ENCODE assay signal across 1 cellular context in the genomic region with DNA sequence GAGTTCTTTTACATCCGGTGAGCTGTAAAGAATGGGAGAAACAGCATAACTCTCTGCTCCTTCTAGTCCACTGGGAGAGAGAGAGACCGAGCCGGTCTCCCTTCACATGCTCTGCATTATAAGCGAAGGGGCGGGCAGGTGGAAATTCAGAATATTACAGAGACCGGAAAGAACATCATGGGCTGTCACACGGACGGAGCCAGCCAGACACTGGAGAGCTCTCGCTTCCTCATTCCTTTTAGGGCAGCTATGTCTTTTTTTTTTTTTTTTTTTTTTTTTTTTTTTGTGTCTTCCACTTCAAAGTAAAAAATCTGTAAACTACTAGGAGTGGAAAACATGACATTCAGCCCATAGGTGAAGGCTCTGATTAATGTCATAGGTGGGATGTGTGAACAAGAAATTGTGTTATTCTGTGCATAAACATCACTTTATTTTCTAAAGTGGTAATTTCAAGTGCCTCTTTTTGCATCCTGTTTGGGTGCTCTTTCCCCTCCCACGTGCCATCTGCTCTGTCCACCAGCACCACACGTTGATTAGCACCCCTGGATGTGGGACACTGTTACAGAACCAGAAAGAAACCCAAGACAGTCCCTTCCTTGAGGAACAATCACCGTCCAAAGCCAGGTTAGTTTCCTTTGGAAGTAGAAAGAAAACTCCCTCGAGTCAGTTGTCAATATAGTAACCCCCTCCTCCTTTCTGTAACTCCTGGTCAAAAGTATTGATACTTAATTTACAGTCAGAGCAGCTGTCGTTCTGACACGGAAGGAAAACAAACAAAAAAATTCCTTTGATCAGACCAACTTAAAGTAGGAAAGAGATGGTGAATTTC.
TF ChIP-seq lines count a peak whose summit lies in the region.

A gene with protein sequence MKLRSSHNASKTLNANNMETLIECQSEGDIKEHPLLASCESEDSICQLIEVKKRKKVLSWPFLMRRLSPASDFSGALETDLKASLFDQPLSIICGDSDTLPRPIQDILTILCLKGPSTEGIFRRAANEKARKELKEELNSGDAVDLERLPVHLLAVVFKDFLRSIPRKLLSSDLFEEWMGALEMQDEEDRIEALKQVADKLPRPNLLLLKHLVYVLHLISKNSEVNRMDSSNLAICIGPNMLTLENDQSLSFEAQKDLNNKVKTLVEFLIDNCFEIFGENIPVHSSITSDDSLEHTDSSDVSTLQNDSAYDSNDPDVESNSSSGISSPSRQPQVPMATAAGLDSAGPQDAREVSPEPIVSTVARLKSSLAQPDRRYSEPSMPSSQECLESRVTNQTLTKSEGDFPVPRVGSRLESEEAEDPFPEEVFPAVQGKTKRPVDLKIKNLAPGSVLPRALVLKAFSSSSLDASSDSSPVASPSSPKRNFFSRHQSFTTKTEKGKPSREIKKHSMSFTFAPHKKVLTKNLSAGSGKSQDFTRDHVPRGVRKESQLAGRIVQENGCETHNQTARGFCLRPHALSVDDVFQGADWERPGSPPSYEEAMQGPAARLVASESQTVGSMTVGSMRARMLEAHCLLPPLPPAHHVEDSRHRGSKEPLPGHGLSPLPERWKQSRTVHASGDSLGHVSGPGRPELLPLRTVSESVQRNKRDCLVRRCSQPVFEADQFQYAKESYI (minus strand): TSS at position 93 of the 829 bp plus-strand sequence. CDS start 845 bp downstream, outside the sequence.

TF ChIP-seq in IMR-90, 13 proteins besides CTCF, POLR2A, EP300 and RAD21:
- TF ChIP-seq FOS (IDR thresholded peaks at IDR 0.05; ENCODE audit: low read depth, low read length) (no peak), MXI1 (IDR thresholded peaks at IDR 0.05; ENCODE audit: borderline replicate concordance, low read depth, low read length) (no peak)
- TF ChIP-seq, protein P1, sequence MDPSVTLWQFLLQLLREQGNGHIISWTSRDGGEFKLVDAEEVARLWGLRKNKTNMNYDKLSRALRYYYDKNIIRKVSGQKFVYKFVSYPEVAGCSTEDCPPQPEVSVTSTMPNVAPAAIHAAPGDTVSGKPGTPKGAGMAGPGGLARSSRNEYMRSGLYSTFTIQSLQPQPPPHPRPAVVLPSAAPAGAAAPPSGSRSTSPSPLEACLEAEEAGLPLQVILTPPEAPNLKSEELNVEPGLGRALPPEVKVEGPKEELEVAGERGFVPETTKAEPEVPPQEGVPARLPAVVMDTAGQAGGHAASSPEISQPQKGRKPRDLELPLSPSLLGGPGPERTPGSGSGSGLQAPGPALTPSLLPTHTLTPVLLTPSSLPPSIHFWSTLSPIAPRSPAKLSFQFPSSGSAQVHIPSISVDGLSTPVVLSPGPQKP (IDR thresholded peaks at IDR 0.05; ENCODE audit: borderline replicate concordance, low read depth, low read length): no peak
